Comparison of ENCODE assay signal across 8 cellular contexts in genomic region chr5:72817076-72817476, GRCh38. TPM values are rescaled to one million over a fixed set of nuclear protein-coding genes. Genes with fewer than 3 reads are reported as not detected.
A peak's percentile ranks its signal among the peaks of the same experiment; 100 is the strongest.
DNase-seq lines count a peak whose midpoint lies in the region; TF ChIP-seq lines count a peak whose summit lies in the region.

No MANE protein-coding gene starts in this region.

- H3K4me3 ChIP-seq in esophagus squamous epithelium (peak overlapping the region; percentile 70 to 97 (median 80)), muscle layer of duodenum (ENCODE audit: low read depth in 1 of 2, low read length in 2 of 2) (peak overlapping the region; percentile 87 to 94), subcutaneous abdominal adipose tissue (ENCODE audit: low read depth in 1 of 5, low read length in 5 of 5) (peak overlapping the region; percentile 84 to 95 (median 92))

- WGBS in esophagus squamous epithelium, 2 donors, result 0 to 1% methylated on average over 14 to 15 of the region's 22 CpGs

- no peak for TF ChIP-seq POLR2A in esophagus squamous epithelium (IDR thresholded peaks at IDR 0.05)

- intact Hi-C loops in esophagus squamous epithelium (cut with DNase I), result no loop called here

- peak; percentile 60 for DNase-seq in NCI-H1092 treated with DMSO at 0.1 percent for 48 hours (lab: John Stamatoyannopoulos, UW)
- DNase-seq in NCI-H1092 (lab: John Stamatoyannopoulos, UW), result no peak
- peak; percentile 51 for DNase-seq in H4 (ENCODE audit: low spot score)
- peak; percentile 30 to 37 for DNase-seq in Kasumi-1 (lab: John Stamatoyannopoulos, UW)
- DNase-seq in activated CD8-positive, alpha-beta memory T cell treated with anti-CD3 and anti-CD28 coated beads, Interleukin-2, amount 50 U/mL, for 24 hours (ENCODE audit: extremely low read depth), result peak; percentile 4
- DNase-seq in esophagus squamous epithelium (lab: John Stamatoyannopoulos, UW), result no peak

- H3K27me3 ChIP-seq in esophagus squamous epithelium (no peaks in the 10 kb centered on the region), muscle layer of duodenum (ENCODE audit: low read depth, low read length) (no peaks in the 10 kb centered on the region), subcutaneous abdominal adipose tissue (ENCODE audit: control insufficient read depth in 5 of 5, insufficient read depth in 4 of 5, low read length in 5 of 5) (no peaks in the 10 kb centered on the region)

- TF ChIP-seq CTCF in esophagus squamous epithelium (IDR thresholded peaks at IDR 0.05), result no peak

- no peaks in the 10 kb centered on the region for H3K9me3 ChIP-seq in esophagus squamous epithelium
- H3K9me3 ChIP-seq in muscle layer of duodenum (ENCODE audit: control insufficient read depth in 1 of 2, low read length in 2 of 2), result no peaks in the 10 kb centered on the region
- no peaks in the 10 kb centered on the region for H3K9me3 ChIP-seq in subcutaneous abdominal adipose tissue (ENCODE audit: control insufficient read depth in 5 of 5, low read length in 5 of 5)

- H3K27ac ChIP-seq in esophagus squamous epithelium (peak overlapping the region; percentile 97 to 99 (median 98)), muscle layer of duodenum (ENCODE audit: low read length) (peak overlapping the region; percentile 90), subcutaneous abdominal adipose tissue (ENCODE audit: low read depth, low read length) (peak overlapping the region; percentile 95)

- peaks cover 8 to 48% (median 12%) of the 10 kb centered on the region in 3 donors for H3K4me1 ChIP-seq in esophagus squamous epithelium
- H3K4me1 ChIP-seq in muscle layer of duodenum (ENCODE audit: control insufficient read depth in 1 of 2, insufficient read depth in 2 of 2, low read length in 2 of 2), result peaks cover 8 to 17% of the 10 kb centered on the region in 2 donors
- peaks cover 0 to 33% (median 20%) of the 10 kb centered on the region in 5 donors for H3K4me1 ChIP-seq in subcutaneous abdominal adipose tissue (ENCODE audit: control insufficient read depth in 5 of 5, insufficient read depth in 5 of 5, low read length in 5 of 5)

- H3K9ac ChIP-seq in subcutaneous abdominal adipose tissue (ENCODE audit: low read length in 5 of 5), result peak overlapping the region; percentile 87 to 97 (median 96)

- H3K36me3 ChIP-seq in esophagus squamous epithelium (no peaks in the 10 kb centered on the region), muscle layer of duodenum (ENCODE audit: control insufficient read depth in 1 of 2, insufficient read depth in 2 of 2, low read length in 2 of 2) (peaks cover 0 to 8% of the 10 kb centered on the region in 2 donors), subcutaneous abdominal adipose tissue (ENCODE audit: control insufficient read depth in 5 of 5, insufficient read depth in 5 of 5, low read length in 5 of 5) (no peaks in the 10 kb centered on the region)

RNA-seq across cellular contexts. Expression of gene TNPO1, which starts 0.6 kb away (rescaled TPM):
- total RNA-seq in H4 (2014; rRNA removed; shearing (Covaris generic)), result 163 and 188 TPM in 2 replicates
- 10 to 100 TPM; 49.1 to 90.6 (median 78.0) TPM for total RNA-seq in esophagus squamous epithelium

Comparison
In these comparisons a context has a peak if more than half of its experiments do, and no peak if none do; other contexts are left out.
1. DNase-seq: peak in NCI-H1092 treated with DMSO at 0.1 percent for 48 hours (single experiment), H4 (single experiment), Kasumi-1 (2 of 2) and activated CD8-positive, alpha-beta memory T cell treated with anti-CD3 and anti-CD28 coated beads, Interleukin-2, amount 50 U/mL, for 24 hours (single experiment); none in NCI-H1092 (single experiment) and esophagus squamous epithelium (single experiment).
2. Peak in every context shown above with its lines, with median percentiles within 50 percentile points of each other: H3K27ac ChIP-seq and H3K4me3 ChIP-seq.